Comparison of ENCODE assay signal across 8 cellular contexts in genomic region chr18:22687892-22688680, GRCh38.
"Had no signal": no experiment of that assay in that cellular context is flagged by ENCODE, and none has a peak within 500 bp of the region (broad histone marks: within the 10 kb centered on the region; RNA-seq: fewer than 3 reads in every experiment).

No MANE protein-coding gene starts in this region.

- FAIRE-seq: H1, H54 had no signal

- H3K27ac ChIP-seq: HL-60 had no signal

- H3K4me2 ChIP-seq: GM23338 had no signal

- H3K4me3 ChIP-seq: GM23338 had no signal

- DNase-seq: H9, HCEC 1CT, HFFc6, KG1 had no signal

- ATAC-seq: GM23338 had no signal

- H2AFZ ChIP-seq: GM23338 had no signal
